Comparison of ENCODE assay signal across 11 cellular contexts in the genomic region with DNA sequence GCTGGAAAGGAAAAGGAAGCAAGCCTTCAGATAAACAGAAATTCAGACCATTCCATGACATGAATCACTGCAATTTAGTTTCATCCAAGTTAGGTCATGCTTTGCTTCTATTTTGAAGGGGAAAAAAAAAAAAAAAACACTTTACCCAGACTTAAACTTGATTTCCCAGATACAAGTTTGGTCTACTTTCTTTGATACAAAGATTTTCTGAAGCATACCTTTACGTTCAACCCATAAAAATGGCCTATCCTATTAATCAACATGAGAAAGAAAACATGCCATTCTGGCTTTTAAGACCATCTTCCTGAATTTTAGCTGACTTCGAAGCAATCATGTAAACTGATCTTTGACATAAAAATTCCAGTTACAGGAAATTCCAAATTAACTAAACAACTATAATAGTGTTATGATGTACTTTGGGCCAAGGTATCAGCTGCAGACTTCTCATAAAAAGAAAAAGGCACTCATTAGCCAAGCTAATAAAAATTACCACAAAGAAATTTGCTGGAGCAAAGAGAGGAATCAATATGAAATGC. TPM values are rescaled to one million over a fixed set of nuclear protein-coding genes. Genes with fewer than 3 reads are reported as not detected.
DNase-seq lines count a peak whose midpoint lies in the region; ATAC-seq and TF ChIP-seq lines count a peak whose summit lies in the region.
"Had no signal": no experiment of that assay in that cellular context is flagged by ENCODE, and none has a peak within 500 bp of the region (broad histone marks: within the 10 kb centered on the region; RNA-seq: fewer than 3 reads in every experiment).

No MANE protein-coding gene starts in this region.

- DNase-seq in H4 (ENCODE audit: low spot score) (peak; percentile 59), activated B cell treated with CpG ODN at 0.5 μM for 24 hours (no peak), iris pigment epithelial cell (ENCODE audit: low read depth) (peak; percentile 84), NCI-H2171 treated with DMSO at 0.1 percent for 48 hours (lab: John Stamatoyannopoulos, UW) (no peak), NCI-H2029 treated with DMSO at 0.1 percent for 48 hours (lab: John Stamatoyannopoulos, UW) (no peak), NCI-H774 (lab: John Stamatoyannopoulos, UW) (no peak), NCI-H2081 treated with DMSO at 0.1 percent for 48 hours (lab: John Stamatoyannopoulos, UW) (no peak)
- DNase-seq: NCI-H1436 treated with DMSO at 0.1 percent for 48 hours; stimulated activated CD4-positive, alpha-beta T cell treated with anti-CD3 and anti-CD28 coated beads, Interleukin-12 subunit alpha, Interleukin-12 subunit beta, amount 100 ng/mL, for 4 hours had no signal

- H3K36me3 Mint-ChIP-seq in activated B cell treated with CpG ODN at 0.5 μM for 24 hours (ENCODE audit: low read depth): peaks cover 36% of the 10 kb centered on the region
- H3K36me3 Mint-ChIP-seq in stimulated activated memory B cell treated with anti-CD40 and anti-IgM and Interleukin-4, amounts not matched to agents 10 μg/mL and 1 μg/mL and 100 μg/mL, for 72 hours: peaks cover 26% of the 10 kb centered on the region

- H3K4me1 Mint-ChIP-seq in activated B cell treated with CpG ODN at 0.5 μM for 24 hours: peaks cover 83% of the 10 kb centered on the region
- H3K4me1 Mint-ChIP-seq in stimulated activated memory B cell treated with anti-CD40 and anti-IgM and Interleukin-4, amounts not matched to agents 10 μg/mL and 1 μg/mL and 100 μg/mL, for 72 hours: peaks cover 82% of the 10 kb centered on the region

- CTCF ChIA-PET in activated B cell treated with CpG ODN at 0.5 μM for 24 hours (lab: Charles Lee): no interaction called here

- no peaks in the 10 kb centered on the region for H3K9me3 Mint-ChIP-seq in activated B cell treated with CpG ODN at 0.5 μM for 24 hours
- no peaks in the 10 kb centered on the region for H3K9me3 Mint-ChIP-seq in stimulated activated memory B cell treated with anti-CD40 and anti-IgM and Interleukin-4, amounts not matched to agents 10 μg/mL and 1 μg/mL and 100 μg/mL, for 72 hours
- H3K9me3 Mint-ChIP-seq: dendritic cell treated with granulocyte-macrophage colony-stimulating factor and Interleukin-4, amounts not matched to agents 40 ng/mL and 50 ng/mL, for 4 days had no signal

- intact Hi-C loops in activated B cell treated with CpG ODN at 0.5 μM for 24 hours (cut with micrococcal nuclease): loop anchor here (1.0 kb wide), 1 partner anchor 8 kb away; no protein-coding TSS in a partner anchor

- H3K27me3 Mint-ChIP-seq in activated B cell treated with CpG ODN at 0.5 μM for 24 hours: no peaks in the 10 kb centered on the region
- H3K27me3 Mint-ChIP-seq in stimulated activated memory B cell treated with anti-CD40 and anti-IgM and Interleukin-4, amounts not matched to agents 10 μg/mL and 1 μg/mL and 100 μg/mL, for 72 hours: no peaks in the 10 kb centered on the region

- H3K4me3 Mint-ChIP-seq in activated B cell treated with CpG ODN at 0.5 μM for 24 hours: no peak overlapping the region
- peak overlapping the region; percentile 1 for H3K4me3 Mint-ChIP-seq in stimulated activated memory B cell treated with anti-CD40 and anti-IgM and Interleukin-4, amounts not matched to agents 10 μg/mL and 1 μg/mL and 100 μg/mL, for 72 hours
- H3K4me3 Mint-ChIP-seq: dendritic cell treated with granulocyte-macrophage colony-stimulating factor and Interleukin-4, amounts not matched to agents 40 ng/mL and 50 ng/mL, for 4 days had no signal

- ATAC-seq in activated B cell treated with CpG ODN at 0.5 μM for 24 hours (ENCODE audit: low read depth): no peak
- ATAC-seq in stimulated activated memory B cell treated with anti-CD40 and anti-IgM and Interleukin-4, amounts not matched to agents 10 μg/mL and 1 μg/mL and 100 μg/mL, for 72 hours: no peak

- POLR2A ChIA-PET in activated B cell treated with CpG ODN at 0.5 μM for 24 hours (lab: Charles Lee): interaction anchor here (0.9 to 1.6 kb wide), 3 partner anchors 11 to 138 kb away, joined by 3 to 4 read pairs (median 3); partner anchors contain the start of genes GPD1L, OSBPL10 and ZNF860

- H3K27ac Mint-ChIP-seq in activated B cell treated with CpG ODN at 0.5 μM for 24 hours: peak overlapping the region; percentile 94
- peak overlapping the region; percentile 87 for H3K27ac Mint-ChIP-seq in stimulated activated memory B cell treated with anti-CD40 and anti-IgM and Interleukin-4, amounts not matched to agents 10 μg/mL and 1 μg/mL and 100 μg/mL, for 72 hours
- H3K27ac Mint-ChIP-seq: dendritic cell treated with granulocyte-macrophage colony-stimulating factor and Interleukin-4, amounts not matched to agents 40 ng/mL and 50 ng/mL, for 4 days had no signal

- TF ChIP-seq CTCF in activated B cell treated with CpG ODN at 0.5 μM for 24 hours (IDR thresholded peaks at IDR 0.05): no peak

RNA-seq across cellular contexts. Expression of gene OSBPL10, which starts 12.6 kb away (rescaled TPM):
- 8.3 and 20.4 TPM in 2 replicates for total RNA-seq in H4 (2014; rRNA removed; shearing (Covaris generic))
- 125 and 137 TPM in 2 replicates for total RNA-seq in activated B cell treated with CpG ODN at 0.5 μM for 24 hours

RNA-seq across cellular contexts. Expression of gene ZNF860, which starts 13.1 kb away (rescaled TPM):
- 0.04 and 0.43 TPM in 2 replicates for total RNA-seq in H4 (2014; rRNA removed; shearing (Covaris generic))
- 16.6 and 19.1 TPM in 2 replicates for total RNA-seq in activated B cell treated with CpG ODN at 0.5 μM for 24 hours

Comparison
In these comparisons a context has a peak if more than half of its experiments do, and no peak if none do; other contexts are left out.
1. DNase-seq: peak in H4 (single experiment) and iris pigment epithelial cell (single experiment); none in activated B cell treated with CpG ODN at 0.5 μM for 24 hours (single experiment), NCI-H2171 treated with DMSO at 0.1 percent for 48 hours (single experiment), NCI-H2029 treated with DMSO at 0.1 percent for 48 hours (single experiment), NCI-H774 (single experiment) and NCI-H2081 treated with DMSO at 0.1 percent for 48 hours (single experiment).
2. RNA of gene ZNF860, which starts 13.1 kb away (total RNA-seq): 16.6 to 19.1 TPM in activated B cell treated with CpG ODN at 0.5 μM for 24 hours; 0.04 to 0.43 TPM in H4; every median in the first group is over 10 times any median in the second.